In genomic region chr14:51873221-51873893, GRCh38 we compare ENCODE assay signal across 9 cellular contexts. TPM values are rescaled to one million over a fixed set of nuclear protein-coding genes. Genes with fewer than 3 reads are reported as not detected.
DNase-seq lines count a peak whose midpoint lies in the region; ATAC-seq, FAIRE-seq and TF ChIP-seq lines count a peak whose summit lies in the region.
"Had no signal": no experiment of that assay in that cellular context is flagged by ENCODE, and none has a peak within 500 bp of the region (broad histone marks: within the 10 kb centered on the region; RNA-seq: fewer than 3 reads in every experiment).

No MANE protein-coding gene starts in this region.

- no peak overlapping the region for H3K4me3 ChIP-seq in coronary artery

- POLR2A ChIA-PET in activated naive CD8-positive, alpha-beta T cell treated with anti-CD3 and anti-CD28 coated beads, Interleukin-2, amount 10 ng/mL, durations not matched to agents 7 days and 5 days (lab: Charles Lee): interaction anchor here (1.4 to 4.6 kb wide), 2 partner anchors 9 to 12 kb away, joined by 5 to 28 read pairs; partner anchors contain the start of gene GNG2

- H3K4me1 Mint-ChIP-seq in activated naive CD8-positive, alpha-beta T cell treated with anti-CD3 and anti-CD28 coated beads, Interleukin-2, amount 10 ng/mL, durations not matched to agents 7 days and 5 days: peaks cover 55% of the 10 kb centered on the region

- peak; percentile 93 for ATAC-seq in HG02678 (IDR thresholded peaks at IDR 0.05; ENCODE audit: unreplicated experiment)
- peak; percentile 44 for ATAC-seq in activated naive CD8-positive, alpha-beta T cell treated with anti-CD3 and anti-CD28 coated beads, Interleukin-2, amount 10 ng/mL, durations not matched to agents 7 days and 5 days (ENCODE audit: low read depth)

- peak overlapping the region; percentile 41 for H3K4me3 Mint-ChIP-seq in activated naive CD8-positive, alpha-beta T cell treated with anti-CD3 and anti-CD28 coated beads, Interleukin-2, amount 10 ng/mL, durations not matched to agents 7 days and 5 days

- peak overlapping the region in 1 of 2 donors; percentile 7 for H3K27ac ChIP-seq in coronary artery

- DNase-seq in AG08395 (ENCODE audit: low spot score): peak; percentile 84
- peak; percentile 23 for DNase-seq in GM12892 (ENCODE audit: insufficient read length)
- DNase-seq in NCI-H1417 treated with DMSO at 0.1 percent for 48 hours (lab: John Stamatoyannopoulos, UW): peak; percentile 97
- no peak for DNase-seq in activated naive CD8-positive, alpha-beta T cell treated with anti-CD3 and anti-CD28 coated beads, Interleukin-2, amount 10 ng/mL, durations not matched to agents 7 days and 5 days
- DNase-seq in kidney glomerular epithelial cell (lab: John Stamatoyannopoulos, UW): peak; percentile 86
- no peak for DNase-seq in coronary artery (ENCODE audit: low spot score)
- no peak for DNase-seq in NCI-H187 (lab: John Stamatoyannopoulos, UW)

- H3K27me3 Mint-ChIP-seq in activated naive CD8-positive, alpha-beta T cell treated with anti-CD3 and anti-CD28 coated beads, Interleukin-2, amount 10 ng/mL, durations not matched to agents 7 days and 5 days: no peaks in the 10 kb centered on the region

- FAIRE-seq in GM12892 (lab: Jason Lieb, UNC): peak; percentile 95
- FAIRE-seq: keratinocyte had no signal

- no peak for TF ChIP-seq CTCF in coronary artery (IDR thresholded peaks at IDR 0.05)

- H3K27ac Mint-ChIP-seq in activated naive CD8-positive, alpha-beta T cell treated with anti-CD3 and anti-CD28 coated beads, Interleukin-2, amount 10 ng/mL, durations not matched to agents 7 days and 5 days: peak overlapping the region; percentile 26

- no peak for TF ChIP-seq POLR2A in GM12892 (IDR thresholded peaks at IDR 0.05; ENCODE audit: low read depth, low read length)

- H3K36me3 Mint-ChIP-seq in activated naive CD8-positive, alpha-beta T cell treated with anti-CD3 and anti-CD28 coated beads, Interleukin-2, amount 10 ng/mL, durations not matched to agents 7 days and 5 days: peaks cover 46% of the 10 kb centered on the region

- peaks cover 2% of the 10 kb centered on the region for H3K9me3 Mint-ChIP-seq in activated naive CD8-positive, alpha-beta T cell treated with anti-CD3 and anti-CD28 coated beads, Interleukin-2, amount 10 ng/mL, durations not matched to agents 7 days and 5 days

RNA-seq across cellular contexts. Expression of gene GNG2, which starts 12.9 kb away (rescaled TPM):
- 51.9 TPM for polyA plus RNA-seq in GM12892 (2012; ENCODE audit: missing spikeins)
- 100 to 1,000 TPM; 247 to 253 TPM for total RNA-seq in activated naive CD8-positive, alpha-beta T cell treated with anti-CD3 and anti-CD28 coated beads, Interleukin-2, amount 10 ng/mL, durations not matched to agents 7 days and 5 days

Comparison
In these comparisons a context has a peak if more than half of its experiments do, and no peak if none do; other contexts are left out.
1. DNase-seq: peak in AG08395 (single experiment), GM12892 (single experiment), NCI-H1417 treated with DMSO at 0.1 percent for 48 hours (single experiment) and kidney glomerular epithelial cell (single experiment); none in activated naive CD8-positive, alpha-beta T cell treated with anti-CD3 and anti-CD28 coated beads, Interleukin-2, amount 10 ng/mL, durations not matched to agents 7 days and 5 days (single experiment), coronary artery (single experiment) and NCI-H187 (0 of 2).